In the genomic region with DNA sequence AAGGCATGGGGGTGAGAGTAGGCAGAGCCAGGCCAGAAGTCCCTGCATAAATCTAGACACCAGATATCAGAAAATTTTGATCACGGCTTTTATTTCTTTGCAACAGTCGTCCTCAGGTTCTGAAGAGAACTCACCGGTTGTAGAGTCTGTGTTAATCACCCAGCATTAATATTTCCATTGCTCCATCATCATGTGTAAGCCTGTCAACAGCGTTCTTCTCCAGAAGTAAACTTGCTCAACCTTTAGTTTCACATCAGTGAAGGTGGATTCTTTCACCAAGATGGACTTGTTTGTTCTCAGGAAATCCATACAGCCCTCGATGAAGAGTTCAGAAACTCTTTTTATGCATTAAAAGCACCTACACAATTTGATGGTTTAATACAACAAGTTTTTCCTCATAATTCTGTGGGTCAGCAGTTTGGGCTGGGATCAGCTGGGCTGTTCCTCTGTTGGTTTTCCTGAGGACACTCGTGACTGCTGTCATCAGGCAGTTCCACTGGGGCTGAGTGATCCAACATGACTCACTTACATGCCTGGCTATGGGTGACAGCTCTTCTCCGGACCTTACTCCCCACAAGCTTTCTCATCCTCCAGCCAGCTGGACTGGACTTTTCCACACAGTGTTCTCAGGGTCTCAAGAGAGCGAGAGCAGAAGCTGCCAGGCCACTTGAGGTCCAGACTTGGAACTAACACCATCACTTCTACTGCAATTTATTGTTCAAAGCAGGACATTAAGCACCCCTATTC, we compare ENCODE assay signal across 15 cellular contexts.
DNase-seq lines count a peak whose midpoint lies in the region; ATAC-seq and TF ChIP-seq lines count a peak whose summit lies in the region.
"Had no signal": no experiment of that assay in that cellular context is flagged by ENCODE, and none has a peak within 500 bp of the region (broad histone marks: within the 10 kb centered on the region; RNA-seq: fewer than 3 reads in every experiment).

No MANE protein-coding gene starts in this region.

- DNase-seq in MV-4-11 (lab: John Stamatoyannopoulos, UW) (peak; percentile 4), epithelial cell of esophagus (ENCODE audit: low read depth) (peak; percentile 73), left lobe of liver (ENCODE audit: low spot score) (no peak), testis (peak; percentile 43), foreskin melanocyte (no peak), SIG-M5 treated with dmso at 0.1 percent for 504 hours (lab: John Stamatoyannopoulos, UW; ENCODE audit: unreplicated experiment) (no peak), NK-92 (lab: John Stamatoyannopoulos, UW; ENCODE audit: unreplicated experiment) (no peak)
- DNase-seq in activated CD8-positive, alpha-beta memory T cell treated with anti-CD3 and anti-CD28 coated beads, Interleukin-2, amount 50 U/mL, for 4 hours, result no peak
- DNase-seq: activated T-cell treated with anti-CD3 and anti-CD28 coated beads, Interleukin-2, amount 50 U/mL, for 4 hours; CD4-positive, CD25-positive, alpha-beta regulatory T cell; NCI-H526 treated with DMSO at 0.1 percent for 48 hours; stimulated activated CD4-positive, alpha-beta T cell treated with anti-CD3 and anti-CD28 coated beads, Interleukin-2, amount 100 ng/mL, for 24 hours had no signal

- H3K36me3 ChIP-seq in testis (ENCODE audit: low read depth, missing control alignments), result no peaks in the 10 kb centered on the region
- H3K36me3 ChIP-seq: SJSA1 had no signal

- H3K9me3 ChIP-seq in testis, result no peaks in the 10 kb centered on the region
- H3K9me3 ChIP-seq: SJSA1 had no signal

- WGBS in testis, 2 donors, result 65 to 69% methylated on average over 8 of the region's 8 CpGs

- H3K27me3 ChIP-seq in testis, result no peaks in the 10 kb centered on the region
- H3K27me3 ChIP-seq: SJSA1 had no signal

- TF ChIP-seq CTCF in epithelial cell of esophagus (IDR thresholded peaks at IDR 0.05; ENCODE audit: insufficient read depth, low read depth, low read length, missing control alignments) (no peak), testis (IDR thresholded peaks at IDR 0.05) (no peak)

- no peak overlapping the region for H3K4me3 ChIP-seq in epithelial cell of esophagus (ENCODE audit: low read length)
- no peak overlapping the region for H3K4me3 ChIP-seq in testis
- H3K4me3 ChIP-seq: SJSA1 had no signal

- no peak overlapping the region for H3K27ac ChIP-seq in testis
- H3K27ac ChIP-seq: SJSA1 had no signal

- no peak for TF ChIP-seq POLR2A in testis (IDR thresholded peaks at IDR 0.05)

- intact Hi-C loops in testis (cut with DNase I; ENCODE audit: low total_unique reads), result no loop called here

- no peaks in the 10 kb centered on the region for H3K4me1 ChIP-seq in testis
- H3K4me1 ChIP-seq: SJSA1 had no signal

- ATAC-seq in left lobe of liver, result peak; percentile 20
- ATAC-seq: activated T-cell treated with anti-CD3 and anti-CD28 coated beads, Interleukin-2, amount 50 U/mL, for 4 hours; stimulated activated memory B cell treated with anti-CD40 and anti-IgM and Interleukin-4, amounts not matched to agents 10 μg/mL and 1 μg/mL and 100 μg/mL, for 72 hours; WTC11 had no signal

Comparison
In these comparisons a context has a peak if more than half of its experiments do, and no peak if none do; other contexts are left out.
1. DNase-seq: peak in MV-4-11 (single experiment), epithelial cell of esophagus (single experiment) and testis (single experiment); none in left lobe of liver (single experiment), foreskin melanocyte (single experiment), SIG-M5 treated with dmso at 0.1 percent for 504 hours (single experiment), NK-92 (single experiment) and activated CD8-positive, alpha-beta memory T cell treated with anti-CD3 and anti-CD28 coated beads, Interleukin-2, amount 50 U/mL, for 4 hours (single experiment).